In the genomic region with DNA sequence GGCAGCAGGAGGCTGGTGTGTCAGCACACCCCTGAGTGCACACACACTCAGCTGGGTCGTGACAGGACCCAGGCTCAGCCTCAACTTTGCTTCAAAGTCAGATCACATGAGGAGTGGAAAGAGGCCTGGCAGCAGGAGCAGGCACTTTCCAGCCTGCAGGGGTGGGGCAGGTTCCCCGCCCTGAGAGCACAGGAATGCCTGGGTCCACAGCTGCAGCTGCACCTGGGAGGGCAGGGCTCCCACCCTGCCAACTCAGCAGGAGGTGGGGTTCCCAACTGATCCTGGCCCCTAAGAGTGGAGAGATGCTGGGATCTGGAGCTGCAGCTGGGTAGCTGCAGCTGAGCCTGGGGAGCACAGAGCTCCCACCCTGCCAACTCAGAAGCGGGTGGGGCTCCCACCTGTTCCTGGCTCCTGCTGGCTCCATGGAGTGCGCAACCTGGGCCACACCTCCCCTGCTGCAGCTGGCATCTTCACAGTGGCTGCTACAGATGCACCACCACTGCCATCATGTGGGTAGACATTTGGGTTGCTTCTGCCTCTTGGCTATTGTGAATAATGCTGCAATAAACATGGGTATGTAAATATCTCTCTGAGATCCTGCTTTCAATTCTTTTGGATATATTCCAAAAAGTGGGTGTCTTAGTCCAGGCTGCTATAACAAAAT, we compare ENCODE assay signal across 10 cellular contexts.
DNase-seq lines count a peak whose midpoint lies in the region; ATAC-seq and TF ChIP-seq lines count a peak whose summit lies in the region.
"Had no signal": no experiment of that assay in that cellular context is flagged by ENCODE, and none has a peak within 500 bp of the region (broad histone marks: within the 10 kb centered on the region; RNA-seq: fewer than 3 reads in every experiment).

No MANE protein-coding gene starts in this region.

- H3K36me3 ChIP-seq in WERI-Rb-1 (no peaks in the 10 kb centered on the region), esophagus squamous epithelium (no peaks in the 10 kb centered on the region)
- H3K36me3 ChIP-seq: neutrophil, thoracic aorta had no signal

- intact Hi-C loops in esophagus squamous epithelium (cut with DNase I): no loop called here

- peak; percentile 53; the same call in 1 of the 2 replicates for TF ChIP-seq CTCF in WERI-Rb-1 (IDR thresholded peaks at IDR 0.05; ENCODE audit: low read depth, low read length)
- peak in 1 of 6 experiments; percentile 36 for TF ChIP-seq CTCF in esophagus squamous epithelium (IDR thresholded peaks at IDR 0.05)

- H3K27ac ChIP-seq in WERI-Rb-1 (no peak overlapping the region), esophagus squamous epithelium (no peak overlapping the region)
- H3K27ac ChIP-seq: neutrophil, thoracic aorta had no signal

- 54 to 66% methylated on average over 2 to 3 of the region's 4 CpGs for WGBS in esophagus squamous epithelium, 2 donors

- peak; percentile 73 for DNase-seq in DMS53 (lab: John Stamatoyannopoulos, UW)
- peak; percentile 53 for DNase-seq in WERI-Rb-1
- peak; percentile 21 for DNase-seq in left kidney (ENCODE audit: low read depth, low spot score)
- no peak for DNase-seq in esophagus squamous epithelium (lab: John Stamatoyannopoulos, UW)

- H3K9me3 ChIP-seq in WERI-Rb-1 (ENCODE audit: severe bottlenecking) (no peaks in the 10 kb centered on the region), esophagus squamous epithelium (peaks cover 0 to 11% (median 0%) of the 10 kb centered on the region in 3 donors)
- H3K9me3 ChIP-seq: neutrophil, thoracic aorta had no signal

- no peaks in the 10 kb centered on the region for H3K4me1 ChIP-seq in esophagus squamous epithelium

- TF ChIP-seq POLR2A in esophagus squamous epithelium (IDR thresholded peaks at IDR 0.05): no peak

- no peaks in the 10 kb centered on the region for H3K27me3 ChIP-seq in WERI-Rb-1 (ENCODE audit: insufficient read depth, low read depth, severe bottlenecking)
- H3K27me3 ChIP-seq in esophagus squamous epithelium: no peaks in the 10 kb centered on the region
- H3K27me3 ChIP-seq: neutrophil had no signal

- ATAC-seq in HG02678 (IDR thresholded peaks at IDR 0.05; ENCODE audit: unreplicated experiment): peak; percentile 66
- no peak for ATAC-seq in HG02840 (IDR thresholded peaks at IDR 0.05; ENCODE audit: low FRiP score, unreplicated experiment)
- no peak for ATAC-seq in GM21515 (IDR thresholded peaks at IDR 0.05; ENCODE audit: unreplicated experiment)
- no peak for ATAC-seq in HG03457 (IDR thresholded peaks at IDR 0.05; ENCODE audit: unreplicated experiment)

- H3K4me3 ChIP-seq in WERI-Rb-1 (ENCODE audit: low read depth, low read length) (no peak overlapping the region), esophagus squamous epithelium (no peak overlapping the region)
- H3K4me3 ChIP-seq: thoracic aorta had no signal
